Comparison of ENCODE assay signal across 17 cellular contexts in the genomic region with DNA sequence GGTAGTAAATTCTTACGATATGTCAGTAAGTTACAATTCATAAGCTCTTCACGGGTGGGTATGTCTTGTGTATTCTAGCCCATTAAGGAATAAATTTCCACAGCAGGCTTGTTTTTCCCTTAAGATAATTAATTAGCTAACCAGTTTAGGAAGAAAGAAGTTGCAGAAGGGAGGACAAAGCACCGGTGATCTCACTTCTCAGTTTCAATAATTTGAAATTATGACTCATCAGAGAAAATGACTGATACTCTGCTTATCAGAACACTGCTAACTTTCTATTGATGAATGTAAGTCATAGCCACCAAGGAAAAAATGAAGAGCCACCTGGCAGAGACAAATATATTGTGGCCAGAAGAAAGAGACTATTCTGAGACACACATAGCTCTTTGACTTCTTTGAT. TPM values are rescaled to one million over a fixed set of nuclear protein-coding genes. Genes with fewer than 3 reads are reported as not detected.
DNase-seq lines count a peak whose midpoint lies in the region; ATAC-seq, FAIRE-seq and TF ChIP-seq lines count a peak whose summit lies in the region.
"Had no signal": no experiment of that assay in that cellular context is flagged by ENCODE, and none has a peak within 500 bp of the region (broad histone marks: within the 10 kb centered on the region; RNA-seq: fewer than 3 reads in every experiment).

No MANE protein-coding gene starts in this region.

- no peak for FAIRE-seq in GM12892 (lab: Jason Lieb, UNC)

- WGBS in testis, 2 donors = 73 to 78% methylated on average over 3 of the region's 3 CpGs

- no peaks in the 10 kb centered on the region for H3K4me1 ChIP-seq in testis
- H3K4me1 ChIP-seq: heart right ventricle had no signal

- peaks cover 10% of the 10 kb centered on the region for H3K27me3 Mint-ChIP-seq in activated T-helper 17 cell treated with anti-CD3 and anti-CD28 coated beads, Interleukin-2, amount 50 U/mL, for 72 hours

- H3K27ac ChIP-seq in testis = no peak overlapping the region
- H3K27ac ChIP-seq: C4-2B, epithelial cell of prostate, heart right ventricle, SK-N-MC had no signal

- in situ Hi-C loops in GM13977 (cut with MboI; ENCODE audit: low pct_unique_long_range_greater_than_20kb, low sequenced_read_pairs, unreplicated experiment) = no loop called here

- H3K27me3 ChIP-seq in testis = no peaks in the 10 kb centered on the region

- peaks cover 12% of the 10 kb centered on the region for H3K4me1 Mint-ChIP-seq in activated T-helper 17 cell treated with anti-CD3 and anti-CD28 coated beads, Interleukin-2, amount 50 U/mL, for 72 hours
- H3K4me1 Mint-ChIP-seq: central memory CD8-positive, alpha-beta T cell had no signal

- H3K4me3 ChIP-seq in testis = no peak overlapping the region
- H3K4me3 ChIP-seq: heart right ventricle, SK-N-MC had no signal

- intact Hi-C loops in testis (cut with DNase I; ENCODE audit: low total_unique reads) = no loop called here

- no peaks in the 10 kb centered on the region for H3K36me3 Mint-ChIP-seq in activated T-helper 17 cell treated with anti-CD3 and anti-CD28 coated beads, Interleukin-2, amount 50 U/mL, for 72 hours (ENCODE audit: low read depth)
- H3K36me3 Mint-ChIP-seq: naive B cell had no signal

- H3K4me3 Mint-ChIP-seq in activated T-helper 17 cell treated with anti-CD3 and anti-CD28 coated beads, Interleukin-2, amount 50 U/mL, for 72 hours = no peak overlapping the region
- H3K4me3 Mint-ChIP-seq: central memory CD8-positive, alpha-beta T cell; naive B cell had no signal

- ATAC-seq in GM18873 (IDR thresholded peaks at IDR 0.05; ENCODE audit: low FRiP score, unreplicated experiment) (peak; percentile 63), HG02870 (IDR thresholded peaks at IDR 0.05; ENCODE audit: unreplicated experiment) (peak; percentile 92)
- peak; percentile 96 for ATAC-seq in activated T-helper 17 cell treated with anti-CD3 and anti-CD28 coated beads, Interleukin-2, amount 50 U/mL, for 72 hours (replicated peaks)
- ATAC-seq: heart right ventricle had no signal

- no peaks in the 10 kb centered on the region for H3K9me3 Mint-ChIP-seq in activated T-helper 17 cell treated with anti-CD3 and anti-CD28 coated beads, Interleukin-2, amount 50 U/mL, for 72 hours
- H3K9me3 Mint-ChIP-seq: central memory CD8-positive, alpha-beta T cell had no signal

- no peaks in the 10 kb centered on the region for H3K36me3 ChIP-seq in testis (ENCODE audit: low read depth, missing control alignments)
- H3K36me3 ChIP-seq: heart right ventricle had no signal

- TF ChIP-seq POLR2A in GM12892 (IDR thresholded peaks at IDR 0.05; ENCODE audit: low read depth, low read length) (no peak), testis (IDR thresholded peaks at IDR 0.05) (no peak)

- no peaks in the 10 kb centered on the region for H3K9me3 ChIP-seq in testis

- TF ChIP-seq CTCF in GM13977 (IDR thresholded peaks at IDR 0.05; ENCODE audit: extremely low read depth, insufficient read depth, missing control alignments) = no peak
- no peak for TF ChIP-seq CTCF in GM10266 (IDR thresholded peaks at IDR 0.05; ENCODE audit: control insufficient read depth, insufficient read depth, low read depth, missing control alignments)
- TF ChIP-seq CTCF in testis (IDR thresholded peaks at IDR 0.05) = no peak

- DNase-seq in GM13977 (ENCODE audit: low spot score) (peak; percentile 59), GM12892 (ENCODE audit: insufficient read length) (no peak), COLO668 (lab: John Stamatoyannopoulos, UW; ENCODE audit: unreplicated experiment) (no peak), GM10266 (ENCODE audit: extremely low spot score) (no peak), testis (no peak)
- DNase-seq: activated gamma-delta T cell treated with Interleukin-2 at 50 U/mL for 16 hours; heart right ventricle; naive B cell; NCI-H2171; stimulated activated CD4-positive, alpha-beta T cell treated with anti-CD3 and anti-CD28 coated beads, Interleukin-4, amount 100 ng/mL, for 4 hours had no signal

- H3K27ac Mint-ChIP-seq in activated T-helper 17 cell treated with anti-CD3 and anti-CD28 coated beads, Interleukin-2, amount 50 U/mL, for 72 hours = peak overlapping the region; percentile 61
- H3K27ac Mint-ChIP-seq: naive B cell had no signal

RNA-seq across cellular contexts. Expression of a gene that starts 35.1 kb away (rescaled TPM):
- total RNA-seq in activated T-helper 17 cell treated with anti-CD3 and anti-CD28 coated beads, Interleukin-2, amount 50 U/mL, for 72 hours = 10 to 100 TPM; 40.0 to 46.2 TPM
- 19.6 TPM for polyA plus RNA-seq in GM12892 (2012; ENCODE audit: missing spikeins)
- 100 to 1,000 TPM; 157 to 204 TPM for total RNA-seq in testis
- polyA plus RNA-seq in testis (ENCODE audit: insufficient read depth, low read depth, low replicate concordance) = 80.7 TPM
